Comparison of ENCODE assay signal across 8 cellular contexts in the genomic region with DNA sequence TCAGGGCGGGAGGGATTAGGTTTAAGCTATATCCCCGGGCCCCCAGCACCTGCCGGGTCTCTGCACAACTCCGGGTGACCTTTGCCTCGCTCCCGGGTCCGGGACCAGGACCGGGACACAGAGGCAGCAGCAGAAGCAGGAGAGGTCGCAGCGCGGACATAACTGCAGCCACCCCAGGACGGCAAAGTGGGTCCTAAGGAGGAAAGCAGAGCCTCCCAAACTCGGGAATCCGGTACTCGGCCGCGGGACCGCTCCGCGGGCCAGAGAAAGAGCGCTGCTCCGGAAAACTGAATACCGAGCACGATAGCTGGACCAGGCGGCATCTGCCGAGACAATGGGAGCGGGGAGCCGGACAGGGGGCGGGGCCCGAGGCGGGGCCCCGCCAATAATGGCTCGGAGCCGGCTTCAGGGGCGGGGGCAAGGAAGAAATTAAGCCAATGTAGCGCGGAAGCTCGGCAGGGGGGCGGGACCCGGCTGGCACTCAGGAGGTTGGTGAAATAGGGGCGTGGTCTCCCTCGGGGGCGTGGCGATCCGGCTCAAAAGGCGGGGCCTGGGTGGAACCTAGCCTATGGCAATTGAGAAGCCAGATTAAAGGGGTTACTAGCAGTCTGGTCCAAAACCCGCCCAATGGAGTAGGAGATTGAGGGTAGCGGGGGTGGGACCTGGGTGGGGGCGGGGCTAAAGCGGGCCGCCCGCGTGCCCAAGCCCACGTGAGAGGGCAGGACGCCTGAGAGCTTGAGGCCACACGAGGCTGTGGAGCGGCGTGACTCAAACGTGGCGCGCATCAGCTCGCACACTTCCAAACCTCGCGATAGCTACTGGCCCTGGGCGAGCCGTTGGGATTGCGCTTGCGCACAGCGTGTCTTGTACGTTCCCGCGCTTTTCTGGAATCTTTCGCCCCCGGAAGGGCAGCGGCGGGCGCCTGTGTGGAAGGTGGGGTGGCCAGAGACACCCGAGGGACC. TPM values are rescaled to one million over a fixed set of nuclear protein-coding genes. Genes with fewer than 3 reads are reported as not detected.
A peak's percentile ranks its signal among the peaks of the same experiment; 100 is the strongest.
DNase-seq lines count a peak whose midpoint lies in the region; ATAC-seq and TF ChIP-seq lines count a peak whose summit lies in the region.

Gene GPC2, minus strand, starts transcription at position 342 of the 962 bp plus-strand sequence. Its CDS starts 182 bp downstream, at position 160.
Gene STAG3, plus strand, starts transcription at position 879 of the 962 bp plus-strand sequence. CDS start 2,639 bp downstream, outside the sequence.

- peak within 1 kb of the TSS; percentile 70 for H3K4me3 ChIP-seq in choroid plexus epithelial cell (ENCODE audit: low read depth, low read length)

- intact Hi-C loops in left colon (cut with DNase I, micrococcal nuclease), result no loop called here

- DNase-seq in Ammon's horn (ENCODE audit: low spot score), result peak; percentile 95
- DNase-seq in NCI-H446 treated with DMSO at 0.1 percent for 48 hours (lab: John Stamatoyannopoulos, UW), result peak; percentile 90
- peak; percentile 96 for DNase-seq in activated CD4-positive, alpha-beta T cell treated with anti-CD3 and anti-CD28 coated beads for 1 hour
- peak; percentile 97 for DNase-seq in choroid plexus epithelial cell (ENCODE audit: low read depth)
- DNase-seq in left colon, result peak; percentile 96 to 98
- DNase-seq in stimulated activated CD4-positive, alpha-beta T cell treated with anti-CD3 and anti-CD28 coated beads, Interleukin-1b, Interleukin-23, amount 100 ng/mL, for 24 hours (ENCODE audit: low read depth in 4 of 4, low spot score in 1 of 4), result peak; percentile 92 to 98 (median 96)

- peak; percentile 42 for TF ChIP-seq POLR2A in GM19193 (IDR thresholded peaks at IDR 0.05; ENCODE audit: extremely low read depth, insufficient read depth, insufficient read length)

- TF ChIP-seq CTCF in choroid plexus epithelial cell (conservative IDR thresholded peaks at IDR 0.05; ENCODE audit: low read depth, low read length), result no peak

- ATAC-seq in HG03378 (IDR thresholded peaks at IDR 0.05; ENCODE audit: unreplicated experiment), result peak; percentile 76
- peak; percentile 97 for ATAC-seq in left colon

RNA-seq across cellular contexts. Expression of gene GPC2, which starts in this region (rescaled TPM):
- total RNA-seq in left colon, result 1 to 10 TPM; 4.0 to 5.7 TPM

RNA-seq across cellular contexts. Expression of gene STAG3, which starts in this region (rescaled TPM):
- 1 to 10 TPM; 1.2 to 2.0 TPM for total RNA-seq in left colon

Comparison
In these comparisons a context has a peak if more than half of its experiments do, and no peak if none do; other contexts are left out.
1. Peak in every context shown above with its lines: DNase-seq, ATAC-seq and H3K4me3 ChIP-seq.